9 cellular contexts compared by ENCODE assay signal in genomic region chr4:86960557-86960959, GRCh38. TPM values are rescaled to one million over a fixed set of nuclear protein-coding genes. Genes with fewer than 3 reads are reported as not detected.
A peak's percentile ranks its signal among the peaks of the same experiment; 100 is the strongest.
DNase-seq lines count a peak whose midpoint lies in the region; ATAC-seq, FAIRE-seq and TF ChIP-seq lines count a peak whose summit lies in the region.
"Had no signal": no experiment of that assay in that cellular context is flagged by ENCODE, and none has a peak within 500 bp of the region (broad histone marks: within the 10 kb centered on the region; RNA-seq: fewer than 3 reads in every experiment).

No MANE protein-coding gene starts in this region.

- CTCF ChIA-PET in HepG2 (lab: Yijun Ruan, JAX; ENCODE audit: low intra/inter-chr PET ratio, low total read pairs) = no interaction called here
- CTCF ChIA-PET in activated CD8-positive, alpha-beta T cell treated with anti-CD3 and anti-CD28 coated beads, Interleukin-2, amount 10 ng/mL, durations not matched to agents 7 days and 5 days (lab: Charles Lee) = interaction anchor here (1.2 to 2.1 kb wide), 7 partner anchors 9 to 133 kb away, joined by 3 to 9 read pairs (median 3); no protein-coding TSS in a partner anchor
- CTCF ChIA-PET in activated naive CD4-positive, alpha-beta T cell treated with anti-CD3 and anti-CD28 coated beads for 36 hours (lab: Charles Lee) = interaction anchor here (0.8 to 1.8 kb wide), 3 partner anchors 23 to 38 kb away, joined by 4 to 8 read pairs (median 6); partner anchors contain the start of gene AFF1

- no peak for TF ChIP-seq POLR2A in HepG2 (IDR thresholded peaks at IDR 0.05; ENCODE audit: insufficient read depth in 1 of 2, low read depth in 2 of 2, low read length in 2 of 2)
- TF ChIP-seq POLR2A in vagina (IDR thresholded peaks at IDR 0.05) = no peak

- BruUV-seq in HepG2 (replicated peaks; lab: Mats Ljungman, UMichigan) = no TSS peak

- POLR2A ChIA-PET in HepG2 (lab: Yijun Ruan, JAX) = interaction anchor here (1.0 to 3.9 kb wide), 3 partner anchors 25 to 46 kb away, joined by 3 to 12 read pairs (median 4); partner anchors contain the start of gene AFF1
- POLR2A ChIA-PET in activated CD8-positive, alpha-beta T cell treated with anti-CD3 and anti-CD28 coated beads, Interleukin-2, amount 10 ng/mL, durations not matched to agents 7 days and 5 days (lab: Charles Lee) = interaction anchor here (0.9 to 1.8 kb wide), 2 partner anchors 25 to 46 kb away, joined by 4 read pairs; no protein-coding TSS in a partner anchor

- H2AFZ ChIP-seq in HepG2 (ENCODE audit: low read length) = no peak overlapping the region

- intact Hi-C loops in HepG2 (cut with micrococcal nuclease; ENCODE audit: unreplicated experiment) = no loop called here
- intact Hi-C loops in vagina (cut with DNase I) = no loop called here
- intact Hi-C loops in activated naive CD4-positive, alpha-beta T cell treated with anti-CD3 and anti-CD28 coated beads for 36 hours (cut with micrococcal nuclease) = loop anchor here (2.0 kb wide), 1 partner anchor 16 kb away; no protein-coding TSS in a partner anchor

- peaks cover 54% of the 10 kb centered on the region for H3K4me1 ChIP-seq in HepG2 (ENCODE audit: insufficient read depth, low read length)
- H3K4me1 ChIP-seq in vagina = peaks cover 45% of the 10 kb centered on the region

- WGBS in HepG2 (ENCODE audit: low lambda C conversion rate) = 25% methylated on average over 2 of the region's 2 CpGs

- H3K79me2 ChIP-seq in HepG2 (ENCODE audit: insufficient read depth, low read length) = peaks cover 46% of the 10 kb centered on the region

- TF ChIP-seq RAD21 in HepG2 (CRISPR knock-in tag; IDR thresholded peaks at IDR 0.05) = no peak

- peak overlapping the region; percentile 15; the same call in 1 of the 2 replicates for H3K4me2 ChIP-seq in HepG2 (ENCODE audit: low read depth, low read length)

- in situ Hi-C loops in HepG2 (cut with HindIII; ENCODE audit: extremely low pct_ligation_motif_present, low pct_unique_long_range_greater_than_20kb) = no loop called here

- H3K9me3 ChIP-seq in HepG2 (ENCODE audit: low read length) (no peaks in the 10 kb centered on the region), vagina (no peaks in the 10 kb centered on the region)

- TF ChIP-seq EP300 in HepG2 (IDR thresholded peaks at IDR 0.05; ENCODE audit: low read depth in 2 of 2, low read length in 2 of 2) (no peak), HepG2 (CRISPR knock-in tag; IDR thresholded peaks at IDR 0.05; ENCODE audit: borderline replicate concordance) (no peak)

- H3K4me1 Mint-ChIP-seq in T-helper 2 cell treated with Interferon-gamma antibody and Interleukin-4, amounts not matched to agents 5 μg/mL and 100 μg/mL, for 36 hours (ENCODE audit: low read depth) = peaks cover 50% of the 10 kb centered on the region
- peaks cover 19% of the 10 kb centered on the region for H3K4me1 Mint-ChIP-seq in activated CD8-positive, alpha-beta T cell treated with anti-CD3 and anti-CD28 coated beads, Interleukin-2, amount 10 ng/mL, durations not matched to agents 7 days and 5 days (ENCODE audit: low read depth)
- H3K4me1 Mint-ChIP-seq in activated naive CD4-positive, alpha-beta T cell treated with anti-CD3 and anti-CD28 coated beads for 36 hours (ENCODE audit: low read depth) = peaks cover 52% of the 10 kb centered on the region

- H3K9me3 Mint-ChIP-seq in T-helper 2 cell treated with Interferon-gamma antibody and Interleukin-4, amounts not matched to agents 5 μg/mL and 100 μg/mL, for 36 hours = no peaks in the 10 kb centered on the region
- H3K9me3 Mint-ChIP-seq in activated CD8-positive, alpha-beta T cell treated with anti-CD3 and anti-CD28 coated beads, Interleukin-2, amount 10 ng/mL, durations not matched to agents 7 days and 5 days (ENCODE audit: insufficient read depth) = no peaks in the 10 kb centered on the region
- H3K9me3 Mint-ChIP-seq in activated naive CD4-positive, alpha-beta T cell treated with anti-CD3 and anti-CD28 coated beads for 36 hours = no peaks in the 10 kb centered on the region

- no peaks in the 10 kb centered on the region for H3K27me3 Mint-ChIP-seq in T-helper 2 cell treated with Interferon-gamma antibody and Interleukin-4, amounts not matched to agents 5 μg/mL and 100 μg/mL, for 36 hours (ENCODE audit: low read depth)
- H3K27me3 Mint-ChIP-seq in activated CD8-positive, alpha-beta T cell treated with anti-CD3 and anti-CD28 coated beads, Interleukin-2, amount 10 ng/mL, durations not matched to agents 7 days and 5 days (ENCODE audit: low read depth) = no peaks in the 10 kb centered on the region
- H3K27me3 Mint-ChIP-seq in activated naive CD4-positive, alpha-beta T cell treated with anti-CD3 and anti-CD28 coated beads for 36 hours (ENCODE audit: low read depth) = no peaks in the 10 kb centered on the region

- H3K4me3 Mint-ChIP-seq in T-helper 2 cell treated with Interferon-gamma antibody and Interleukin-4, amounts not matched to agents 5 μg/mL and 100 μg/mL, for 36 hours = peak overlapping the region; percentile 65
- no peak overlapping the region for H3K4me3 Mint-ChIP-seq in activated CD8-positive, alpha-beta T cell treated with anti-CD3 and anti-CD28 coated beads, Interleukin-2, amount 10 ng/mL, durations not matched to agents 7 days and 5 days
- H3K4me3 Mint-ChIP-seq in activated naive CD4-positive, alpha-beta T cell treated with anti-CD3 and anti-CD28 coated beads for 36 hours = no peak overlapping the region

- no peak for TF ChIP-seq CTCF in HepG2 (CRISPR knock-in tag; IDR thresholded peaks at IDR 0.05)
- TF ChIP-seq CTCF in vagina (IDR thresholded peaks at IDR 0.05) = no peak

- H3K27me3 ChIP-seq in HepG2 (ENCODE audit: control insufficient read depth in 1 of 2, insufficient read depth in 2 of 2, low read length in 2 of 2) = no peaks in the 10 kb centered on the region
- no peaks in the 10 kb centered on the region for H3K27me3 ChIP-seq in vagina

- H3K9ac ChIP-seq in HepG2 (ENCODE audit: insufficient read depth, low read depth, low read length) = no peak overlapping the region; the same call in 1 of the 2 replicates

- H3K36me3 Mint-ChIP-seq in T-helper 2 cell treated with Interferon-gamma antibody and Interleukin-4, amounts not matched to agents 5 μg/mL and 100 μg/mL, for 36 hours (ENCODE audit: low read depth) = peaks cover 26% of the 10 kb centered on the region
- peaks cover 11% of the 10 kb centered on the region for H3K36me3 Mint-ChIP-seq in activated CD8-positive, alpha-beta T cell treated with anti-CD3 and anti-CD28 coated beads, Interleukin-2, amount 10 ng/mL, durations not matched to agents 7 days and 5 days (ENCODE audit: low read depth)
- H3K36me3 Mint-ChIP-seq in activated naive CD4-positive, alpha-beta T cell treated with anti-CD3 and anti-CD28 coated beads for 36 hours (ENCODE audit: low read depth) = peaks cover 12% of the 10 kb centered on the region

- 0 out of 5 replicates have a peak, but pooled peaks cover 0 to 3% of the 10 kb centered on the region in 2 experiments for H3K36me3 ChIP-seq in HepG2 (replicated peaks in 1 of 2; ENCODE audit: control insufficient read depth in 1 of 2, insufficient read depth in 2 of 2, low read length in 2 of 2)
- H3K36me3 ChIP-seq in vagina = no peaks in the 10 kb centered on the region

- H3K27ac Mint-ChIP-seq in T-helper 2 cell treated with Interferon-gamma antibody and Interleukin-4, amounts not matched to agents 5 μg/mL and 100 μg/mL, for 36 hours = peak overlapping the region; percentile 58
- no peak overlapping the region for H3K27ac Mint-ChIP-seq in activated CD8-positive, alpha-beta T cell treated with anti-CD3 and anti-CD28 coated beads, Interleukin-2, amount 10 ng/mL, durations not matched to agents 7 days and 5 days
- H3K27ac Mint-ChIP-seq in activated naive CD4-positive, alpha-beta T cell treated with anti-CD3 and anti-CD28 coated beads for 36 hours = no peak overlapping the region

- peak; percentile 95 for ATAC-seq in HepG2
- no peak for ATAC-seq in HG02610 (IDR thresholded peaks at IDR 0.05; ENCODE audit: unreplicated experiment)
- ATAC-seq in activated CD8-positive, alpha-beta T cell treated with anti-CD3 and anti-CD28 coated beads, Interleukin-2, amount 10 ng/mL, durations not matched to agents 7 days and 5 days = no peak

- no peak overlapping the region for H3K4me3 ChIP-seq in HepG2 (replicated peaks in 1 of 3; ENCODE audit: insufficient read depth in 1 of 3, low read depth in 2 of 3, low read length in 3 of 3)
- H3K4me3 ChIP-seq in vagina = no peak overlapping the region

- H3K27ac ChIP-seq in cingulate gyrus (ENCODE audit: low read depth, low read length) (peak overlapping the region; percentile 2), HepG2 (ENCODE audit: extremely low read length, insufficient read depth, low read length) (peak overlapping the region; percentile 47), vagina (peak overlapping the region; percentile 43)

- no peak for DNase-seq in T-helper 2 cell treated with Interferon-gamma antibody and Interleukin-4, amounts not matched to agents 5 μg/mL and 100 μg/mL, for 36 hours (ENCODE audit: low spot score)
- no peak for DNase-seq in T-helper 2 cell
- DNase-seq in HepG2 (ENCODE audit: low spot score) = peak; percentile 49
- DNase-seq in vagina (ENCODE audit: extremely low spot score in 2 of 2) = no peak
- DNase-seq in activated CD8-positive, alpha-beta T cell treated with anti-CD3 and anti-CD28 coated beads, Interleukin-2, amount 10 ng/mL, durations not matched to agents 7 days and 5 days = no peak
- no peak for DNase-seq in activated naive CD4-positive, alpha-beta T cell treated with anti-CD3 and anti-CD28 coated beads for 36 hours
- DNase-seq: trophoblast cell had no signal

- peak; percentile 83 for FAIRE-seq in HepG2 (lab: Jason Lieb, UNC)

- H4K20me1 ChIP-seq in HepG2 (ENCODE audit: insufficient read depth, low read length) = no peaks in the 10 kb centered on the region

RNA-seq across cellular contexts. Expression of gene AFF1, which starts 25.7 kb away (rescaled TPM):
- total RNA-seq in HepG2 (2016; rRNA removed; fragmentation: Illumina TruSeq; extraction: Trizol) (15.9 and 19.6 TPM in 2 replicates), vagina (99.9 TPM)
- total RNA-seq in HepG2 (2016; cell fraction: cytosol; rRNA removed; fragmentation: Illumina TruSeq; extraction: Trizol; ENCODE audit: low read depth) = 65.4 and 76.1 TPM in 2 replicates
- total RNA-seq in HepG2 (2016; cell fraction: insoluble cytoplasmic fraction; rRNA removed; fragmentation: Illumina TruSeq; extraction: Trizol) = 14.5 and 14.6 TPM in 2 replicates
- total RNA-seq in HepG2 (2016; cell fraction: membrane; rRNA removed; fragmentation: Illumina TruSeq; extraction: Trizol) = 51.6 and 53.5 TPM in 2 replicates
- 25.2 and 33.9 TPM in 2 replicates for total RNA-seq in HepG2 (2016; cell fraction: nucleus; rRNA removed; fragmentation: Illumina TruSeq; extraction: Trizol)
- 13.8 and 15.5 TPM in 2 replicates for polyA plus RNA-seq in HepG2 (2011; rRNA removed)
- 7.7 and 8.8 TPM in 2 replicates for polyA plus RNA-seq in HepG2 (2011; cell fraction: cytosol; rRNA removed)
- 33.4 and 42.0 TPM in 2 replicates for polyA plus RNA-seq in HepG2 (2011; cell fraction: nucleus; rRNA removed)
- 13.2 and 14.7 TPM in 2 replicates for polyA plus RNA-seq in HepG2 (2012)
- 1.8 TPM in 2 replicates for polyA plus RNA-seq in HepG2 (2016; cell fraction: cytosol; fragmentation: Illumina TruSeq; extraction: Trizol; ENCODE audit: low read depth)
- polyA plus RNA-seq in HepG2 (2016; cell fraction: insoluble cytoplasmic fraction; fragmentation: Illumina TruSeq; extraction: Trizol; ENCODE audit: low read depth) = 10.9 and 12.7 TPM in 2 replicates
- 1.7 and 2.9 TPM in 2 replicates for polyA plus RNA-seq in HepG2 (2016; cell fraction: membrane; fragmentation: Illumina TruSeq; extraction: Trizol; ENCODE audit: low read depth)
- polyA plus RNA-seq in HepG2 (2016; cell fraction: nucleus; fragmentation: Illumina TruSeq; extraction: Trizol; ENCODE audit: insufficient read depth, low read depth) = 16.5 and 19.7 TPM in 2 replicates
- polyA minus RNA-seq in HepG2 (2011; rRNA and poly(A)+ RNA removed; ENCODE audit: low replicate concordance) = 65.4 and 78.4 TPM in 2 replicates
- polyA minus RNA-seq in HepG2 (2011; cell fraction: cytosol; rRNA and poly(A)+ RNA removed) = 32.3 and 37.4 TPM in 2 replicates
- 92.7 and 94.2 TPM in 2 replicates for polyA minus RNA-seq in HepG2 (2011; cell fraction: nucleus; rRNA and poly(A)+ RNA removed)
- total RNA-seq in activated CD8-positive, alpha-beta T cell treated with anti-CD3 and anti-CD28 coated beads, Interleukin-2, amount 10 ng/mL, durations not matched to agents 7 days and 5 days = 10 to 100 TPM; 47.8 to 51.6 TPM
- 10 to 100 TPM; 46.6 to 50.6 TPM for total RNA-seq in activated naive CD4-positive, alpha-beta T cell treated with anti-CD3 and anti-CD28 coated beads for 36 hours
